In genomic region chr6:16401868-16402267, GRCh38 we compare ENCODE assay signal across 30 cellular contexts.
A peak's percentile ranks its signal among the peaks of the same experiment; 100 is the strongest.
DNase-seq lines count a peak whose midpoint lies in the region; ATAC-seq, FAIRE-seq and TF ChIP-seq lines count a peak whose summit lies in the region.
"Had no signal": no experiment of that assay in that cellular context is flagged by ENCODE, and none has a peak within 500 bp of the region (broad histone marks: within the 10 kb centered on the region; RNA-seq: fewer than 3 reads in every experiment).

No MANE protein-coding gene starts in this region.

- H2BK15ac ChIP-seq in mesenchymal stem cell (ENCODE audit: low read depth, poor library complexity, severe bottlenecking): no peak overlapping the region

- TF ChIP-seq POLR2A in transverse colon (IDR thresholded peaks at IDR 0.05): no peak

- in situ Hi-C loops in transverse colon (cut with MboI; ENCODE audit: low pct_ligation_motif_present in 1 of 4, low pct_unique_long_range_greater_than_20kb in 1 of 4, low sequenced_read_pairs in 3 of 4): loop anchor here in 2 of 4 donors (10.0 kb wide), 1 partner anchor 67 kb away; no protein-coding TSS in a partner anchor

- peaks cover 31% of the 10 kb centered on the region for H3K4me1 Mint-ChIP-seq in activated CD4-positive, alpha-beta T cell treated with anti-CD3 and anti-CD28 coated beads, Interleukin-2, amount 10 ng/mL, durations not matched to agents 24 days and 14 days
- peaks cover 19% of the 10 kb centered on the region for H3K4me1 Mint-ChIP-seq in activated CD4-positive, alpha-beta T cell treated with anti-CD3 and anti-CD28 coated beads, Interleukin-2, amount 10 ng/mL, durations not matched to agents 7 days and 5 days
- peaks cover 36% of the 10 kb centered on the region for H3K4me1 Mint-ChIP-seq in activated naive CD8-positive, alpha-beta T cell treated with anti-CD3 and anti-CD28 coated beads, Interleukin-2, amount 50 U/mL, for 24 hours
- peaks cover 43% of the 10 kb centered on the region for H3K4me1 Mint-ChIP-seq in T-helper 2 cell treated with Interferon-gamma antibody and Interleukin-4, amounts not matched to agents 5 μg/mL and 100 μg/mL, for 36 hours (ENCODE audit: low read depth)
- H3K4me1 Mint-ChIP-seq: WTC11 had no signal

- H2AFZ ChIP-seq in mesenchymal stem cell (ENCODE audit: low read depth, low read length): no peak overlapping the region
- H2AFZ ChIP-seq: GM23248 had no signal

- no peak overlapping the region for H4K8ac ChIP-seq in mesenchymal stem cell (ENCODE audit: low read length)

- 83% methylated on average over 3 of the region's 4 CpGs for WGBS in mesenchymal stem cell
- 90% methylated on average over 4 of the region's 4 CpGs; no CpG with 5 or more reads in 1 of the 2 donors for WGBS in transverse colon (ENCODE audit: low coverage in 1 of 2), 2 donors

- H3K4me1 ChIP-seq in mesenchymal stem cell (ENCODE audit: control insufficient read depth, insufficient read depth, low read depth, low read length) (peaks cover 6% of the 10 kb centered on the region), transverse colon (peaks cover 16 to 47% (median 21%) of the 10 kb centered on the region in 4 donors)
- H3K4me1 ChIP-seq: body of pancreas had no signal

- no peak overlapping the region for H3K4ac ChIP-seq in mesenchymal stem cell (ENCODE audit: low read depth in 1 of 2, low read length in 2 of 2)

- intact Hi-C loops in activated CD4-positive, alpha-beta T cell treated with anti-CD3 and anti-CD28 coated beads, Interleukin-2, amount 10 ng/mL, durations not matched to agents 24 days and 14 days (cut with micrococcal nuclease): loop anchor here (10.0 kb wide), 1 partner anchor 553 kb away; no protein-coding TSS in a partner anchor
- intact Hi-C loops in transverse colon (cut with DNase I; ENCODE audit: low total_unique reads): no loop called here

- H3K4me3 ChIP-seq in mesenchymal stem cell (ENCODE audit: insufficient read depth in 1 of 2, low read depth in 1 of 2, low read length in 2 of 2) (no peak overlapping the region), transverse colon (no peak overlapping the region)
- H3K4me3 ChIP-seq: body of pancreas, GM12878, GM23248 had no signal

- H3K36me3 ChIP-seq in mesenchymal stem cell (ENCODE audit: control insufficient read depth in 1 of 2, insufficient read depth in 2 of 2, low read depth in 1 of 2, low read length in 2 of 2) (peaks cover 0 to 3% of the 10 kb centered on the region in 2 experiments), transverse colon (no peaks in the 10 kb centered on the region)

- H3K9ac ChIP-seq in mesenchymal stem cell (ENCODE audit: low read length): no peak overlapping the region
- H3K9ac ChIP-seq: GM23248 had no signal

- no peak overlapping the region for H2BK120ac ChIP-seq in mesenchymal stem cell (ENCODE audit: low read depth, low read length)

- H3K27me3 ChIP-seq in mesenchymal stem cell (ENCODE audit: control insufficient read depth in 1 of 2, insufficient read depth in 1 of 2, low read length in 2 of 2) (no peaks in the 10 kb centered on the region), transverse colon (no peaks in the 10 kb centered on the region)
- H3K27me3 ChIP-seq: body of pancreas had no signal

- H3K23ac ChIP-seq in mesenchymal stem cell (ENCODE audit: low read length in 2 of 2): no peak overlapping the region

- H3K18ac ChIP-seq in mesenchymal stem cell (ENCODE audit: low read depth in 1 of 2, low read length in 2 of 2): peak overlapping the region in 1 of 2 experiments; percentile 72

- no peaks in the 10 kb centered on the region for H3K27me3 Mint-ChIP-seq in activated CD4-positive, alpha-beta T cell treated with anti-CD3 and anti-CD28 coated beads, Interleukin-2, amount 10 ng/mL, durations not matched to agents 24 days and 14 days
- no peaks in the 10 kb centered on the region for H3K27me3 Mint-ChIP-seq in activated CD4-positive, alpha-beta T cell treated with anti-CD3 and anti-CD28 coated beads, Interleukin-2, amount 10 ng/mL, durations not matched to agents 7 days and 5 days
- no peaks in the 10 kb centered on the region for H3K27me3 Mint-ChIP-seq in activated naive CD8-positive, alpha-beta T cell treated with anti-CD3 and anti-CD28 coated beads, Interleukin-2, amount 50 U/mL, for 24 hours
- no peaks in the 10 kb centered on the region for H3K27me3 Mint-ChIP-seq in T-helper 2 cell treated with Interferon-gamma antibody and Interleukin-4, amounts not matched to agents 5 μg/mL and 100 μg/mL, for 36 hours (ENCODE audit: low read depth)
- H3K27me3 Mint-ChIP-seq: CD4-positive, alpha-beta T cell; naive thymus-derived CD4-positive, alpha-beta T cell had no signal

- H3K79me1 ChIP-seq in mesenchymal stem cell (replicated peaks; ENCODE audit: low read length, poor library complexity, severe bottlenecking): peaks cover 12% of the 10 kb centered on the region

- no peak overlapping the region for H4K91ac ChIP-seq in mesenchymal stem cell (ENCODE audit: low read length)

- no peak overlapping the region for H3K27ac ChIP-seq in mesenchymal stem cell (ENCODE audit: low read length, poor library complexity, severe bottlenecking)
- peak overlapping the region in 3 of 4 donors; percentile 36 to 58 (median 58) for H3K27ac ChIP-seq in transverse colon
- H3K27ac ChIP-seq: 22Rv1, body of pancreas, GM23248 had no signal

- no peak for DNase-seq in activated CD4-positive, alpha-beta T cell treated with anti-CD3 and anti-CD28 coated beads, Interleukin-2, amount 10 ng/mL, durations not matched to agents 24 days and 14 days
- DNase-seq in activated CD4-positive, alpha-beta T cell treated with anti-CD3 and anti-CD28 coated beads, Interleukin-2, amount 10 ng/mL, durations not matched to agents 7 days and 5 days: no peak
- no peak for DNase-seq in activated naive CD8-positive, alpha-beta T cell treated with anti-CD3 and anti-CD28 coated beads, Interleukin-2, amount 50 U/mL, for 24 hours
- DNase-seq in mesenchymal stem cell (no peak), transverse colon (no peak), urothelium cell line (ENCODE audit: low spot score) (no peak), middle frontal gyrus (ENCODE audit: extremely low spot score, low spot score) (no peak)
- DNase-seq in T-helper 2 cell treated with Interferon-gamma antibody and Interleukin-4, amounts not matched to agents 5 μg/mL and 100 μg/mL, for 36 hours (ENCODE audit: low spot score): no peak
- DNase-seq: activated CD4-positive, alpha-beta T cell treated with anti-CD3 and anti-CD28 coated beads, Interleukin-2, amount 50 U/mL, for 4 hours; activated gamma-delta T cell; body of pancreas; CD4-positive, alpha-beta T cell; glutamatergic neuron; GM23248; MV-4-11; naive thymus-derived CD4-positive, alpha-beta T cell; NCI-H1694; NCI-H2171; occipital lobe; PC-3; Right ventricle myocardium superior; small intestine; stimulated activated CD4-positive, alpha-beta T cell treated with anti-CD3 and anti-CD28 coated beads, Interleukin-1b, Interleukin-23, amount 100 ng/mL, for 48 hours; stimulated activated CD8-positive, alpha-beta memory T cell treated with anti-CD3 and anti-CD28 coated beads, Interleukin-4, amount 100 ng/mL, for 48 hours; SW 1271 had no signal

- POLR2A ChIA-PET in activated CD4-positive, alpha-beta T cell treated with anti-CD3 and anti-CD28 coated beads, Interleukin-2, amount 10 ng/mL, durations not matched to agents 7 days and 5 days (lab: Charles Lee): no interaction called here

- ATAC-seq in activated naive CD8-positive, alpha-beta T cell treated with anti-CD3 and anti-CD28 coated beads, Interleukin-2, amount 50 U/mL, for 24 hours: no peak
- ATAC-seq: body of pancreas; GM12878; HepG2; naive thymus-derived CD4-positive, alpha-beta T cell; PC-3; WTC11 had no signal

- H3K9me3 ChIP-seq in mesenchymal stem cell (ENCODE audit: control insufficient read depth, low read length) (no peaks in the 10 kb centered on the region), transverse colon (no peaks in the 10 kb centered on the region)
- H3K9me3 ChIP-seq: body of pancreas had no signal

- no peak overlapping the region for H3K4me2 ChIP-seq in mesenchymal stem cell (ENCODE audit: low read length, poor library complexity, severe bottlenecking)

- H3K36me3 Mint-ChIP-seq in activated CD4-positive, alpha-beta T cell treated with anti-CD3 and anti-CD28 coated beads, Interleukin-2, amount 10 ng/mL, durations not matched to agents 24 days and 14 days (ENCODE audit: low read depth): peaks cover 21% of the 10 kb centered on the region
- peaks cover 5% of the 10 kb centered on the region for H3K36me3 Mint-ChIP-seq in activated CD4-positive, alpha-beta T cell treated with anti-CD3 and anti-CD28 coated beads, Interleukin-2, amount 10 ng/mL, durations not matched to agents 7 days and 5 days (ENCODE audit: low read depth)
- peaks cover 15% of the 10 kb centered on the region for H3K36me3 Mint-ChIP-seq in activated naive CD8-positive, alpha-beta T cell treated with anti-CD3 and anti-CD28 coated beads, Interleukin-2, amount 50 U/mL, for 24 hours (ENCODE audit: low read depth)
- H3K36me3 Mint-ChIP-seq in T-helper 2 cell treated with Interferon-gamma antibody and Interleukin-4, amounts not matched to agents 5 μg/mL and 100 μg/mL, for 36 hours (ENCODE audit: low read depth): peaks cover 22% of the 10 kb centered on the region
- H3K36me3 Mint-ChIP-seq: WTC11 had no signal

- peak overlapping the region; percentile 2 for H3K4me3 Mint-ChIP-seq in activated CD4-positive, alpha-beta T cell treated with anti-CD3 and anti-CD28 coated beads, Interleukin-2, amount 10 ng/mL, durations not matched to agents 24 days and 14 days
- no peak overlapping the region for H3K4me3 Mint-ChIP-seq in activated CD4-positive, alpha-beta T cell treated with anti-CD3 and anti-CD28 coated beads, Interleukin-2, amount 10 ng/mL, durations not matched to agents 7 days and 5 days
- H3K4me3 Mint-ChIP-seq in activated naive CD8-positive, alpha-beta T cell treated with anti-CD3 and anti-CD28 coated beads, Interleukin-2, amount 50 U/mL, for 24 hours: peak overlapping the region; percentile 18
- H3K4me3 Mint-ChIP-seq in T-helper 2 cell treated with Interferon-gamma antibody and Interleukin-4, amounts not matched to agents 5 μg/mL and 100 μg/mL, for 36 hours: no peak overlapping the region
- H3K4me3 Mint-ChIP-seq: CD4-positive, alpha-beta T cell; mesothelial cell of epicardium; naive thymus-derived CD4-positive, alpha-beta T cell; WTC11 had no signal

- no peak for TF ChIP-seq EP300 in transverse colon (IDR thresholded peaks at IDR 0.05; ENCODE audit: low read depth)

- no peak overlapping the region for H2AK5ac ChIP-seq in mesenchymal stem cell (ENCODE audit: low read length, severe bottlenecking)

- no peaks in the 10 kb centered on the region for H3K9me3 Mint-ChIP-seq in activated CD4-positive, alpha-beta T cell treated with anti-CD3 and anti-CD28 coated beads, Interleukin-2, amount 10 ng/mL, durations not matched to agents 24 days and 14 days
- H3K9me3 Mint-ChIP-seq in activated CD4-positive, alpha-beta T cell treated with anti-CD3 and anti-CD28 coated beads, Interleukin-2, amount 10 ng/mL, durations not matched to agents 7 days and 5 days: no peaks in the 10 kb centered on the region
- H3K9me3 Mint-ChIP-seq in activated naive CD8-positive, alpha-beta T cell treated with anti-CD3 and anti-CD28 coated beads, Interleukin-2, amount 50 U/mL, for 24 hours: peaks cover 5% of the 10 kb centered on the region
- peaks cover 3% of the 10 kb centered on the region for H3K9me3 Mint-ChIP-seq in T-helper 2 cell treated with Interferon-gamma antibody and Interleukin-4, amounts not matched to agents 5 μg/mL and 100 μg/mL, for 36 hours
- H3K9me3 Mint-ChIP-seq: CD4-positive, alpha-beta T cell; naive thymus-derived CD4-positive, alpha-beta T cell had no signal

- H2BK12ac ChIP-seq in mesenchymal stem cell (ENCODE audit: low read length in 2 of 2): peak overlapping the region in 1 of 2 experiments; percentile 89

- H3K14ac ChIP-seq in mesenchymal stem cell (ENCODE audit: low read length in 2 of 2): no peak overlapping the region

- CTCF ChIA-PET in activated CD4-positive, alpha-beta T cell treated with anti-CD3 and anti-CD28 coated beads, Interleukin-2, amount 10 ng/mL, durations not matched to agents 7 days and 5 days (lab: Charles Lee): no interaction called here

- no peak for TF ChIP-seq CTCF in transverse colon (IDR thresholded peaks at IDR 0.05)

- peak overlapping the region; percentile 74 for H2BK5ac ChIP-seq in mesenchymal stem cell (ENCODE audit: low read depth, low read length, poor library complexity, severe bottlenecking)

- peak overlapping the region; percentile 72 for H3K27ac Mint-ChIP-seq in activated CD4-positive, alpha-beta T cell treated with anti-CD3 and anti-CD28 coated beads, Interleukin-2, amount 10 ng/mL, durations not matched to agents 24 days and 14 days
- H3K27ac Mint-ChIP-seq in activated CD4-positive, alpha-beta T cell treated with anti-CD3 and anti-CD28 coated beads, Interleukin-2, amount 10 ng/mL, durations not matched to agents 7 days and 5 days: no peak overlapping the region
- peak overlapping the region; percentile 33 for H3K27ac Mint-ChIP-seq in activated naive CD8-positive, alpha-beta T cell treated with anti-CD3 and anti-CD28 coated beads, Interleukin-2, amount 50 U/mL, for 24 hours
- H3K27ac Mint-ChIP-seq in T-helper 2 cell treated with Interferon-gamma antibody and Interleukin-4, amounts not matched to agents 5 μg/mL and 100 μg/mL, for 36 hours: no peak overlapping the region
- H3K27ac Mint-ChIP-seq: CD4-positive, alpha-beta T cell; naive thymus-derived CD4-positive, alpha-beta T cell had no signal

- no peak for FAIRE-seq in urothelium cell line (lab: Jason Lieb, UNC)
- FAIRE-seq: GM12878, HepG2, small intestine had no signal

Comparison
In these comparisons a context has a peak if more than half of its experiments do, and no peak if none do; other contexts are left out.
1. H3K27ac Mint-ChIP-seq: peak in activated CD4-positive, alpha-beta T cell treated with anti-CD3 and anti-CD28 coated beads, Interleukin-2, amount 10 ng/mL, durations not matched to agents 24 days and 14 days (single experiment) and activated naive CD8-positive, alpha-beta T cell treated with anti-CD3 and anti-CD28 coated beads, Interleukin-2, amount 50 U/mL, for 24 hours (single experiment); none in activated CD4-positive, alpha-beta T cell treated with anti-CD3 and anti-CD28 coated beads, Interleukin-2, amount 10 ng/mL, durations not matched to agents 7 days and 5 days (single experiment) and T-helper 2 cell treated with Interferon-gamma antibody and Interleukin-4, amounts not matched to agents 5 μg/mL and 100 μg/mL, for 36 hours (single experiment).
2. H3K4me3 Mint-ChIP-seq: peak in activated CD4-positive, alpha-beta T cell treated with anti-CD3 and anti-CD28 coated beads, Interleukin-2, amount 10 ng/mL, durations not matched to agents 24 days and 14 days (single experiment) and activated naive CD8-positive, alpha-beta T cell treated with anti-CD3 and anti-CD28 coated beads, Interleukin-2, amount 50 U/mL, for 24 hours (single experiment); none in activated CD4-positive, alpha-beta T cell treated with anti-CD3 and anti-CD28 coated beads, Interleukin-2, amount 10 ng/mL, durations not matched to agents 7 days and 5 days (single experiment) and T-helper 2 cell treated with Interferon-gamma antibody and Interleukin-4, amounts not matched to agents 5 μg/mL and 100 μg/mL, for 36 hours (single experiment).